9 cellular contexts compared by ENCODE assay signal in the genomic region with DNA sequence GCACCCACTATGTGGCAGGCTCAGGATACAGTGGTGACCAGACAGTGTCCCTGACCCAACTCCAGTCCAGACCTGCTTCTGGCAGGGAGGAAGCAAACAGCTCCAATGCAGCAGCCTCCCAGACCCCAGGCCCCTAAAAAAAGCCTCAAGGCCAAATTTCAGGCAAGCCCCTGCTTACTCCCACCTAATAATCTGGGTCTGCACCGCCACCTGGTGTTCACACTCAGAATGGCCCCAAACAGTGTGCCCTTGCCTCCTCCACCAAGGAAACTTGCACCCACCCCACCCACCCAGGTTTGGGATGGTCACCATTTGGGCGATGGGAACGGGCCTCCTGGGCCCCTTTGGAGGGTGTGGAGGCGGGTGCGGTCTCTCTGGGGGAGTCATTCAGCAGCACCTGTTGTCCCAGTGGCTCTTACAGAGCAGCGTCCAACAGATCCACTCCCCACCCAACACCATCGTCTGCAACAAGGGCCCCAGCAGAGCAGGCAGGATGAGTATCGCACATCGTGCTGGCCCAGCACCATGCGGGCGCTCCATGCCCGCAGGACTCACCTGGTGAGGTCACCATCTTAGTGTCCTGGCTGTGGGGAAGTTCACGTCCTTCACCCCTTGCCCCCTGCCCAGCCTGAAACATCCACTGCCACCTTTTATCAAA. TPM values are rescaled to one million over a fixed set of nuclear protein-coding genes. Genes with fewer than 3 reads are reported as not detected.
DNase-seq lines count a peak whose midpoint lies in the region; ATAC-seq, FAIRE-seq and TF ChIP-seq lines count a peak whose summit lies in the region.
"Had no signal": no experiment of that assay in that cellular context is flagged by ENCODE, and none has a peak within 500 bp of the region (broad histone marks: within the 10 kb centered on the region; RNA-seq: fewer than 3 reads in every experiment).

No MANE protein-coding gene starts in this region.

- ATAC-seq in K562 = peak; percentile 90
- ATAC-seq in HG02610 (IDR thresholded peaks at IDR 0.05; ENCODE audit: unreplicated experiment) = no peak

- H3K9me1 ChIP-seq in K562 (ENCODE audit: control insufficient read depth, insufficient read depth, low read length) = no peaks in the 10 kb centered on the region

- H2AFZ ChIP-seq in K562 (ENCODE audit: low read depth, low read length) = no peak overlapping the region

- in situ Hi-C loops in K562 (cut with MboI) = no loop called here

- no peak overlapping the region for H3K27ac ChIP-seq in K562 (ENCODE audit: extremely low read depth, low read depth, low read length)

- 15% methylated on average over 11 of the region's 13 CpGs for WGBS in K562 (ENCODE audit: insufficient coverage, low coverage, missing lambda C conversion rate)

- H3K36me3 Mint-ChIP-seq in Calu3 (ENCODE audit: insufficient read depth, unreplicated experiment) = no peaks in the 10 kb centered on the region
- H3K36me3 Mint-ChIP-seq in T-helper 2 cell treated with Interferon-gamma antibody and Interleukin-4, amounts not matched to agents 5 μg/mL and 100 μg/mL, for 36 hours (ENCODE audit: low read depth) = no peaks in the 10 kb centered on the region

- no peaks in the 10 kb centered on the region for H3K36me3 ChIP-seq in K562 (ENCODE audit: control insufficient read depth, insufficient read depth, low read length)

- DNase-seq in Calu3 (peak; percentile 72), HTR-8/SVneo (ENCODE audit: insufficient read length, low spot score) (peak; percentile 66), K562 (ENCODE audit: extremely low read depth in 1 of 4, low spot score in 3 of 4) (peak; percentile 66 to 69 (median 68)), iris pigment epithelial cell (ENCODE audit: low read depth) (peak; percentile 28), GDM1 (lab: John Stamatoyannopoulos, UW) (no peak)
- DNase-seq in T-helper 2 cell treated with Interferon-gamma antibody and Interleukin-4, amounts not matched to agents 5 μg/mL and 100 μg/mL, for 36 hours (ENCODE audit: low spot score) = peak; percentile 25
- peak; percentile 44 to 63 for DNase-seq in stimulated activated CD4-positive, alpha-beta T cell treated with anti-CD3 and anti-CD28 coated beads, Interleukin-4, amount 100 ng/mL, for 4 hours

- H3K4me1 Mint-ChIP-seq in Calu3 (ENCODE audit: low read depth, unreplicated experiment) = no peaks in the 10 kb centered on the region
- peaks cover 4% of the 10 kb centered on the region for H3K4me1 Mint-ChIP-seq in T-helper 2 cell treated with Interferon-gamma antibody and Interleukin-4, amounts not matched to agents 5 μg/mL and 100 μg/mL, for 36 hours (ENCODE audit: low read depth)

- no peaks in the 10 kb centered on the region for H4K20me1 ChIP-seq in K562 (replicated peaks; ENCODE audit: control insufficient read depth, insufficient read depth, low read length)

- no peak for TF ChIP-seq EP300 in K562 (IDR thresholded peaks at IDR 0.05; ENCODE audit: low read length)

- H3K4me2 ChIP-seq in K562 (ENCODE audit: insufficient read depth, low read length) = no peak overlapping the region

- intact Hi-C loops in Calu3 (cut with micrococcal nuclease; ENCODE audit: unreplicated experiment) = no loop called here
- intact Hi-C loops in K562 (cut with micrococcal nuclease) = no loop called here

- no peak for TF ChIP-seq POLR2A in K562 (conservative IDR thresholded peaks at IDR 0.05)

- FAIRE-seq in HTR-8/SVneo (lab: Jason Lieb, UNC) = peak; percentile 38
- peak; percentile 77 for FAIRE-seq in K562 (lab: Jason Lieb, UNC)

- peak; percentile 57 to 70 for TF ChIP-seq RAD21 in K562 (CRISPR knock-in tag; conservative IDR thresholded peaks at IDR 0.05 in 1 of 2, IDR thresholded peaks at IDR 0.05 in 1 of 2)

- no TSS peak for BruUV-seq in Calu3 (replicated peaks; lab: Mats Ljungman, UMichigan)
- no TSS peak for BruUV-seq in K562 (replicated peaks; lab: Mats Ljungman, UMichigan)

- CTCF ChIA-PET in Calu3 (lab: Charles Lee) (interaction anchor here (1.1 kb wide), 1 partner anchor 179 kb away, joined by 3 read pairs; no protein-coding TSS in a partner anchor), K562 (lab: Yijun Ruan, JAX; ENCODE audit: low intra/inter-chr PET ratio) (interaction anchor here (0.9 to 2.2 kb wide), 4 partner anchors 31 to 203 kb away, joined by 3 to 11 read pairs (median 7); no protein-coding TSS in a partner anchor)

- TF ChIP-seq CTCF in Calu3 (IDR thresholded peaks at IDR 0.05; ENCODE audit: unreplicated experiment) = no peak
- TF ChIP-seq CTCF in K562 (IDR thresholded peaks at IDR 0.05 in 2 of 3, conservative IDR thresholded peaks at IDR 0.05 in 1 of 3; ENCODE audit: insufficient read depth in 2 of 3, low read depth in 1 of 3, low read length in 3 of 3) = peak; percentile 69 to 80 (median 74)

- H3K79me2 ChIP-seq in K562 (ENCODE audit: control insufficient read depth, insufficient read depth, low read length) = no peaks in the 10 kb centered on the region

- no peaks in the 10 kb centered on the region for H3K27me3 ChIP-seq in K562 (ENCODE audit: control insufficient read depth in 2 of 2, insufficient read depth in 2 of 2, low read length in 2 of 2)

- H3K4me1 ChIP-seq in K562 (replicated peaks in 1 of 2; ENCODE audit: control insufficient read depth in 2 of 2, insufficient read depth in 2 of 2, low read length in 2 of 2) = peaks cover 0 to 6% of the 10 kb centered on the region in 2 experiments; a peak in 2 of 5 replicates

- peaks cover 40% of the 10 kb centered on the region for H3K27me3 Mint-ChIP-seq in Calu3 (ENCODE audit: unreplicated experiment)
- H3K27me3 Mint-ChIP-seq in T-helper 2 cell treated with Interferon-gamma antibody and Interleukin-4, amounts not matched to agents 5 μg/mL and 100 μg/mL, for 36 hours (ENCODE audit: low read depth) = no peaks in the 10 kb centered on the region

- POLR2A ChIA-PET in K562 (lab: Yijun Ruan, JAX) = no interaction called here

- no peak overlapping the region for H3K4me3 Mint-ChIP-seq in Calu3 (ENCODE audit: low read depth, unreplicated experiment)
- H3K4me3 Mint-ChIP-seq in T-helper 2 cell treated with Interferon-gamma antibody and Interleukin-4, amounts not matched to agents 5 μg/mL and 100 μg/mL, for 36 hours = no peak overlapping the region
- H3K4me3 Mint-ChIP-seq: T-helper 1 cell treated with Interleukin-12 subunit alpha and Interleukin-12 subunit beta and Interleukin-4 antibody, amounts not matched to agents 30 μg/mL and 1 μg/mL, for 36 hours had no signal

- peak overlapping the region in 1 of 2 experiments; percentile 74; a peak in 2 of 4 replicates for H3K9ac ChIP-seq in K562 (ENCODE audit: insufficient read depth in 1 of 2, low read depth in 2 of 2, low read length in 2 of 2)

- no peaks in the 10 kb centered on the region for H3K9me3 ChIP-seq in K562 (replicated peaks; ENCODE audit: control insufficient read depth, insufficient read depth, low read depth, low read length)

- no peak overlapping the region for H3K4me3 ChIP-seq in K562

- H3K27ac Mint-ChIP-seq in Calu3 (ENCODE audit: unreplicated experiment) = no peak overlapping the region
- H3K27ac Mint-ChIP-seq in T-helper 2 cell treated with Interferon-gamma antibody and Interleukin-4, amounts not matched to agents 5 μg/mL and 100 μg/mL, for 36 hours = no peak overlapping the region
- H3K27ac Mint-ChIP-seq: T-helper 1 cell treated with Interleukin-12 subunit alpha and Interleukin-12 subunit beta and Interleukin-4 antibody, amounts not matched to agents 30 μg/mL and 1 μg/mL, for 36 hours had no signal

- H3K9me3 Mint-ChIP-seq in Calu3 (ENCODE audit: low read depth, unreplicated experiment) = no peaks in the 10 kb centered on the region
- no peaks in the 10 kb centered on the region for H3K9me3 Mint-ChIP-seq in T-helper 2 cell treated with Interferon-gamma antibody and Interleukin-4, amounts not matched to agents 5 μg/mL and 100 μg/mL, for 36 hours
- H3K9me3 Mint-ChIP-seq: T-helper 1 cell treated with Interleukin-12 subunit alpha and Interleukin-12 subunit beta and Interleukin-4 antibody, amounts not matched to agents 30 μg/mL and 1 μg/mL, for 36 hours had no signal

RNA-seq across cellular contexts. Expression of a gene that starts 17.3 kb away (rescaled TPM):
- total RNA-seq in Calu3 (2022) (2.7 and 3.1 TPM in 2 replicates), K562 (2014; rRNA removed) (0.95 and 1.3 TPM in 2 replicates), K562 (2014; rRNA removed; fragmentation: Illumina TruSeq; extraction: Trizol) (0.83 and 1.1 TPM in 2 replicates), K562 (2015; rRNA removed; fragmentation: Illumina TruSeq; extraction: Trizol) (0.94 and 1.4 TPM in 2 replicates), K562 (2021) (0.65 and 2.0 TPM in 2 replicates)
- total RNA-seq in K562 (2011; cell fraction: chromatin; rRNA removed; ENCODE audit: low replicate concordance) = 1.4 and 3.5 TPM in 2 replicates
- total RNA-seq in K562 (2011; cell fraction: nucleolus; rRNA removed) = 1.7 and 2.3 TPM in 2 replicates
- total RNA-seq in K562 (2011; cell fraction: nucleoplasm; rRNA removed) = 1.2 and 1.4 TPM in 2 replicates
- polyA plus RNA-seq in K562 (2011; rRNA removed) (2.3 and 3.9 TPM in 2 replicates), K562 (2014; fragmentation: Illumina TruSeq; extraction: Trizol) (0.91 and 1.5 TPM in 2 replicates), K562 (2014; fragmentation: Nextera tagmentation; extraction: Ambion mirVana) (under 1 TPM; 0.01 to 0.14 TPM), K562 (2014; rRNA removed) (0.38 and 0.82 TPM in 2 replicates)
- 4.6 and 5.2 TPM in 2 replicates for polyA plus RNA-seq in K562 (2011; cell fraction: cytosol; rRNA removed)
- polyA plus RNA-seq in K562 (2011; cell fraction: nucleus; rRNA removed) = 5.5 and 6.0 TPM in 2 replicates
- polyA plus RNA-seq in K562 (2012) = 1.7 and 2.7 TPM in 2 replicates
- polyA minus RNA-seq in K562 (2011; rRNA and poly(A)+ RNA removed) = 1.6 and 1.9 TPM in 2 replicates
- polyA minus RNA-seq in K562 (2011; cell fraction: cytosol; rRNA and poly(A)+ RNA removed) = 0.73 and 2.0 TPM in 2 replicates
- 1.1 and 1.4 TPM in 2 replicates for polyA minus RNA-seq in K562 (2011; cell fraction: nucleus; rRNA and poly(A)+ RNA removed)

RNA-seq across cellular contexts. Expression of a gene that starts 19.1 kb away (rescaled TPM):
- total RNA-seq in Calu3 (2022) (17.6 and 20.0 TPM in 2 replicates), K562 (2014; rRNA removed) (8.0 and 13.7 TPM in 2 replicates), K562 (2014; rRNA removed; fragmentation: Illumina TruSeq; extraction: Trizol) (8.0 and 10.9 TPM in 2 replicates), K562 (2015; rRNA removed; fragmentation: Illumina TruSeq; extraction: Trizol) (9.7 and 11.4 TPM in 2 replicates), K562 (2021) (15.9 and 16.8 TPM in 2 replicates)
- total RNA-seq in K562 (2011; cell fraction: chromatin; rRNA removed; ENCODE audit: low replicate concordance) = 44.0 and 89.1 TPM in 2 replicates
- 41.2 and 43.2 TPM in 2 replicates for total RNA-seq in K562 (2011; cell fraction: nucleolus; rRNA removed)
- 47.0 and 67.9 TPM in 2 replicates for total RNA-seq in K562 (2011; cell fraction: nucleoplasm; rRNA removed)
- polyA plus RNA-seq in K562 (2011; rRNA removed) (12.1 and 13.5 TPM in 2 replicates), K562 (2014; fragmentation: Illumina TruSeq; extraction: Trizol) (12.3 and 13.2 TPM in 2 replicates), K562 (2014; fragmentation: Nextera tagmentation; extraction: Ambion mirVana) (1 to 10 TPM; 2.0 to 5.2 TPM), K562 (2014; rRNA removed) (13.9 and 17.8 TPM in 2 replicates)
- 12.1 and 20.2 TPM in 2 replicates for polyA plus RNA-seq in K562 (2011; cell fraction: cytosol; rRNA removed)
- polyA plus RNA-seq in K562 (2011; cell fraction: nucleus; rRNA removed) = 58.3 and 71.6 TPM in 2 replicates
- 11.0 and 19.9 TPM in 2 replicates for polyA plus RNA-seq in K562 (2012)
- polyA minus RNA-seq in K562 (2011; rRNA and poly(A)+ RNA removed) = 8.5 and 8.9 TPM in 2 replicates
- 4.0 and 4.7 TPM in 2 replicates for polyA minus RNA-seq in K562 (2011; cell fraction: cytosol; rRNA and poly(A)+ RNA removed)
- 19.1 and 28.0 TPM in 2 replicates for polyA minus RNA-seq in K562 (2011; cell fraction: nucleus; rRNA and poly(A)+ RNA removed)

RNA-seq across cellular contexts. Expression of a gene that starts 46.8 kb away (rescaled TPM):
- total RNA-seq in Calu3 (2022) (0.12 TPM in 1 of 2 replicates, not detected in the other), K562 (2014; rRNA removed) (0.36 TPM in 1 of 2 replicates, not detected in the other), K562 (2014; rRNA removed; fragmentation: Illumina TruSeq; extraction: Trizol) (0.15 TPM in 1 of 2 replicates, not detected in the other), K562 (2015; rRNA removed; fragmentation: Illumina TruSeq; extraction: Trizol) (0.08 and 0.11 TPM in 2 replicates), K562 (2021) (0.36 and 0.58 TPM in 2 replicates)
- 0.76 and 1.4 TPM in 2 replicates for total RNA-seq in K562 (2011; cell fraction: chromatin; rRNA removed; ENCODE audit: low replicate concordance)
- 0.53 and 0.67 TPM in 2 replicates for total RNA-seq in K562 (2011; cell fraction: nucleolus; rRNA removed)
- total RNA-seq in K562 (2011; cell fraction: nucleoplasm; rRNA removed) = 0.66 and 1.4 TPM in 2 replicates
- polyA plus RNA-seq in K562 (2011; rRNA removed) (0.32 and 0.61 TPM in 2 replicates), K562 (2014; fragmentation: Illumina TruSeq; extraction: Trizol) (0.30 and 0.58 TPM in 2 replicates), K562 (2014; fragmentation: Nextera tagmentation; extraction: Ambion mirVana) (not detected), K562 (2014; rRNA removed) (0.27 and 0.57 TPM in 2 replicates)
- polyA plus RNA-seq in K562 (2011; cell fraction: cytosol; rRNA removed) = 0.77 and 0.79 TPM in 2 replicates
- polyA plus RNA-seq in K562 (2011; cell fraction: nucleus; rRNA removed) = 1.4 and 1.8 TPM in 2 replicates
- polyA plus RNA-seq in K562 (2012) = 0.26 and 0.40 TPM in 2 replicates
- polyA minus RNA-seq in K562 (2011; rRNA and poly(A)+ RNA removed) = 0.30 and 0.46 TPM in 2 replicates
- 0.19 and 0.36 TPM in 2 replicates for polyA minus RNA-seq in K562 (2011; cell fraction: cytosol; rRNA and poly(A)+ RNA removed)
- 0.27 and 0.33 TPM in 2 replicates for polyA minus RNA-seq in K562 (2011; cell fraction: nucleus; rRNA and poly(A)+ RNA removed)
